In the genomic region with DNA sequence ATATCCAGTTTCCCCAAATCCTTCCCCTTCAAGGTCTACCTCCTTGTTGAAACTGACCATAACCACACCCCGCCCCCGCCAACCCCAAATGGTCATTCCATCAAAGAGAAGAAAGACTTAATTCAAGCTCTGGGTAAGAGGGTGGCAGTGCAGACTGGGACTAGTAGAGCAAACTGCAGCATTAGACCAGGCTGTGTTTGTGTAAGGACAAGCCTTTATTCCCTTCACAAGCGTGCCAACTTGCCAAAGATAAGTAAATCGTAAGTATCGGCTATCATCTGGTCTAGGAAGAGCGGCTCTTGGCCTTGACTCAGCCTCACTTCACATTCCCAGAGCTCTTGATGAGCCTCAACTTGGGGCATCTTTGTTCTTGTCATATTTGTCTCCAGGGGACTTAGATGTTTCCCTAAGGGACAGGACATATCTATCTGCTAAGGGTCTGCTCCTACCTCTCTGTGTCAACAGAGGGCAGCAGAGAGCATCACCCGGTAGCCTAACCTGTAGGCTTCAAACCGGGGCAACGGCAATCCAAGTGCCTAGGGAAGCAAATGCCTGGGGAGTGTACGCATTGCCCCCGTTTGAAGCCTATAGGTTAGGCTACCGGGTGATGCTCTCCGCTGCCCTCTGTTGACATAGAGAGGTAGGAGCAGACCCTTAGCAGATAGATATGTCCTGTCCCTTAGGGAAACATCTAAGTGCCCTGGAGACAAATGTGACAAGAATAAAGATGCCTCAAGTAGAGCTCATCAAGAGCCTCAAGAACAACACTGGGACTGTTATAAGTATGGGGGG, we compare ENCODE assay signal across 8 cellular contexts. TPM values are rescaled to one million over a fixed set of nuclear protein-coding genes. Genes with fewer than 3 reads are reported as not detected.
DNase-seq lines count a peak whose midpoint lies in the region; ATAC-seq and TF ChIP-seq lines count a peak whose summit lies in the region.

No MANE protein-coding gene starts in this region.

- TF ChIP-seq CTCF in adrenal gland (IDR thresholded peaks at IDR 0.05), result peak; percentile 29 to 67 (median 50)

- no peaks in the 10 kb centered on the region for H3K27me3 ChIP-seq in adrenal gland

- intact Hi-C loops in adrenal gland (cut with DNase I), result no loop called here

- H3K36me3 ChIP-seq in adrenal gland (replicated peaks in 1 of 2), result no peaks in the 10 kb centered on the region

- peak; percentile 52 for DNase-seq in activated gamma-delta T cell treated with Interleukin-2 at 50 U/mL for 16 hours
- DNase-seq in activated gamma-delta T cell (lab: John Stamatoyannopoulos, UW), result no peak
- DNase-seq in NCI-H1436 treated with DMSO at 0.1 percent for 48 hours (lab: John Stamatoyannopoulos, UW), result peak; percentile 64
- peak; percentile 94 for DNase-seq in SKM-1 treated with dmso at 0.1 percent for 144 hours (lab: John Stamatoyannopoulos, UW; ENCODE audit: unreplicated experiment)
- DNase-seq in adrenal gland, result peak; percentile 45 to 87 (median 68)
- peak; percentile 88 for DNase-seq in iPS DF 4.7 (ENCODE audit: extremely low read depth, low spot score)
- DNase-seq in stimulated activated CD4-positive, alpha-beta T cell treated with anti-CD3 and anti-CD28 coated beads, Interleukin-1b, Interleukin-23, amount 100 ng/mL, for 1 hour (ENCODE audit: low read depth in 2 of 2), result peak; percentile 5 to 33

- WGBS in adrenal gland, 4 donors, result 51 to 57% (median 53%) methylated on average over 11 to 13 of the region's 13 CpGs

- H3K9me3 ChIP-seq in adrenal gland (replicated peaks in 1 of 3), result no peaks in the 10 kb centered on the region

- TF ChIP-seq POLR2A in adrenal gland (IDR thresholded peaks at IDR 0.05), result no peak

- peak; percentile 97 for ATAC-seq in HG02885 (IDR thresholded peaks at IDR 0.05; ENCODE audit: poor library complexity, unreplicated experiment)

- no peak overlapping the region for H3K27ac ChIP-seq in adrenal gland

- peaks cover 0 to 8% of the 10 kb centered on the region in 2 donors for H3K4me1 ChIP-seq in adrenal gland (replicated peaks in 1 of 2)

- H3K4me3 ChIP-seq in adrenal gland, result no peak overlapping the region

RNA-seq across cellular contexts. Expression of gene MAP3K13, which starts 8.9 kb away (rescaled TPM):
- 10 to 100 TPM; 34.4 to 66.0 (median 50.9) TPM for total RNA-seq in adrenal gland
- 10 to 100 TPM; 30.1 to 46.8 (median 45.4) TPM for polyA plus RNA-seq in adrenal gland
